In genomic region chr3:97835761-97836160, GRCh38 we compare ENCODE assay signal across 27 cellular contexts. TPM values are rescaled to one million over a fixed set of nuclear protein-coding genes. Genes with fewer than 3 reads are reported as not detected.
DNase-seq lines count a peak whose midpoint lies in the region; ATAC-seq and TF ChIP-seq lines count a peak whose summit lies in the region.
"Had no signal": no experiment of that assay in that cellular context is flagged by ENCODE, and none has a peak within 500 bp of the region (broad histone marks: within the 10 kb centered on the region; RNA-seq: fewer than 3 reads in every experiment).

No MANE protein-coding gene starts in this region.

- in situ Hi-C loops in astrocyte of the spinal cord (cut with HindIII; ENCODE audit: low sequenced_read_pairs) = no loop called here

- H3K27me3 ChIP-seq in muscle layer of colon (ENCODE audit: control insufficient read depth in 1 of 2, insufficient read depth in 2 of 2, low read length in 2 of 2) = no peaks in the 10 kb centered on the region
- H3K27me3 ChIP-seq: right lobe of liver, thyroid gland had no signal

- no peak overlapping the region for H3K4me3 Mint-ChIP-seq in activated T-cell treated with anti-CD3 and anti-CD28 coated beads, Interleukin-2, amount 50 U/mL, for 4 hours
- H3K4me3 Mint-ChIP-seq in activated CD8-positive, alpha-beta memory T cell treated with anti-CD3 and anti-CD28 coated beads, Interleukin-2, amount 10 ng/mL, durations not matched to agents 7 days and 5 days = no peak overlapping the region
- H3K4me3 Mint-ChIP-seq: activated naive CD4-positive, alpha-beta T cell treated with anti-CD3 and anti-CD28 coated beads, Interleukin-2, amount 10 ng/mL, durations not matched to agents 7 days and 5 days; activated T-cell treated with anti-CD3 and anti-CD28 coated beads, Interleukin-2, amount 50 U/mL, for 72 hours; immature natural killer cell; nephron progenitor cell; T-helper 17 cell had no signal

- no peak for TF ChIP-seq CTCF in astrocyte of the spinal cord (IDR thresholded peaks at IDR 0.05; ENCODE audit: low read depth, low read length)

- no peak overlapping the region for H3K9ac ChIP-seq in muscle layer of colon (ENCODE audit: low read length)
- H3K9ac ChIP-seq: KMS-11 had no signal

- peak overlapping the region; percentile 43 for H3K27ac ChIP-seq in muscle layer of colon (ENCODE audit: low read depth, low read length)
- H3K27ac ChIP-seq: KMS-11, lower lobe of right lung, right lobe of liver, SK-N-MC, thyroid gland had no signal

- H3K9me3 Mint-ChIP-seq in activated T-cell treated with anti-CD3 and anti-CD28 coated beads, Interleukin-2, amount 50 U/mL, for 4 hours = no peaks in the 10 kb centered on the region
- H3K9me3 Mint-ChIP-seq in activated CD8-positive, alpha-beta memory T cell treated with anti-CD3 and anti-CD28 coated beads, Interleukin-2, amount 10 ng/mL, durations not matched to agents 7 days and 5 days (ENCODE audit: low read depth) = no peaks in the 10 kb centered on the region

- DNase-seq in Daoy (ENCODE audit: low read depth) = peak; percentile 43
- DNase-seq in LHCN-M2 (ENCODE audit: low read depth) = peak; percentile 35
- DNase-seq in astrocyte of the spinal cord (ENCODE audit: low read depth, low spot score) = peak; percentile 69
- DNase-seq in activated T-cell treated with anti-CD3 and anti-CD28 coated beads, Interleukin-2, amount 50 U/mL, for 4 hours = no peak
- no peak for DNase-seq in activated CD8-positive, alpha-beta memory T cell treated with anti-CD3 and anti-CD28 coated beads, Interleukin-2, amount 10 ng/mL, durations not matched to agents 7 days and 5 days
- DNase-seq in superior temporal gyrus (ENCODE audit: extremely low spot score) = no peak
- DNase-seq: activated CD4-positive, alpha-beta T cell treated with anti-CD3 and anti-CD28 coated beads for 4 hours; activated naive CD4-positive, alpha-beta T cell treated with anti-CD3 and anti-CD28 coated beads, Interleukin-2, amount 10 ng/mL, durations not matched to agents 7 days and 5 days; activated T-cell treated with anti-CD3 and anti-CD28 coated beads, Interleukin-2, amount 50 U/mL, for 72 hours; anterior cingulate cortex; cerebellar nuclear complex; effector CD4-positive, alpha-beta T cell; hippocampal formation; immature natural killer cell; lower lobe of right lung; mucosa of descending colon; nephron progenitor cell; posterior cingulate gyrus; right lobe of liver; RPMI8226; stimulated activated naive CD8-positive, alpha-beta T cell treated with anti-CD3 and anti-CD28 coated beads, Interleukin-15, Interleukin-2, amounts not matched to agents 100 U/mL and 50 U/mL, for 24 hours; T-helper 17 cell; thyroid gland had no signal

- no peaks in the 10 kb centered on the region for H3K4me1 Mint-ChIP-seq in activated T-cell treated with anti-CD3 and anti-CD28 coated beads, Interleukin-2, amount 50 U/mL, for 4 hours (ENCODE audit: low read depth)
- peaks cover 2% of the 10 kb centered on the region for H3K4me1 Mint-ChIP-seq in activated CD8-positive, alpha-beta memory T cell treated with anti-CD3 and anti-CD28 coated beads, Interleukin-2, amount 10 ng/mL, durations not matched to agents 7 days and 5 days
- H3K4me1 Mint-ChIP-seq: activated naive CD4-positive, alpha-beta T cell treated with anti-CD3 and anti-CD28 coated beads, Interleukin-2, amount 10 ng/mL, durations not matched to agents 7 days and 5 days; immature natural killer cell had no signal

- CTCF ChIA-PET in activated CD8-positive, alpha-beta memory T cell treated with anti-CD3 and anti-CD28 coated beads, Interleukin-2, amount 10 ng/mL, durations not matched to agents 7 days and 5 days (lab: Charles Lee) = no interaction called here

- peaks cover 59% of the 10 kb centered on the region for H3K4me1 ChIP-seq in muscle layer of colon (ENCODE audit: insufficient read depth, low read length)

- H3K9me3 ChIP-seq in muscle layer of colon (ENCODE audit: low read length) = no peaks in the 10 kb centered on the region
- H3K9me3 ChIP-seq: lower lobe of right lung, mucosa of descending colon, right lobe of liver, thyroid gland had no signal

- H3K27me3 Mint-ChIP-seq in activated T-cell treated with anti-CD3 and anti-CD28 coated beads, Interleukin-2, amount 50 U/mL, for 4 hours (ENCODE audit: low read depth) = no peaks in the 10 kb centered on the region
- H3K27me3 Mint-ChIP-seq in activated CD8-positive, alpha-beta memory T cell treated with anti-CD3 and anti-CD28 coated beads, Interleukin-2, amount 10 ng/mL, durations not matched to agents 7 days and 5 days = no peaks in the 10 kb centered on the region
- H3K27me3 Mint-ChIP-seq: activated naive CD4-positive, alpha-beta T cell treated with anti-CD3 and anti-CD28 coated beads, Interleukin-2, amount 10 ng/mL, durations not matched to agents 7 days and 5 days; T-helper 17 cell had no signal

- no peak for ATAC-seq in HG02642 (IDR thresholded peaks at IDR 0.05; ENCODE audit: poor library complexity, unreplicated experiment)
- no peak for ATAC-seq in activated T-cell treated with anti-CD3 and anti-CD28 coated beads, Interleukin-2, amount 50 U/mL, for 4 hours
- ATAC-seq in activated CD8-positive, alpha-beta memory T cell treated with anti-CD3 and anti-CD28 coated beads, Interleukin-2, amount 10 ng/mL, durations not matched to agents 7 days and 5 days = no peak
- ATAC-seq: lower lobe of right lung; mucosa of descending colon; right lobe of liver; stimulated activated naive CD8-positive, alpha-beta T cell treated with anti-CD3 and anti-CD28 coated beads, Interleukin-15, Interleukin-2, amounts not matched to agents 100 U/mL and 50 U/mL, for 24 hours; T-helper 17 cell had no signal

- no peaks in the 10 kb centered on the region for H3K36me3 ChIP-seq in muscle layer of colon (ENCODE audit: insufficient read depth, low read length)
- H3K36me3 ChIP-seq: lower lobe of right lung, right lobe of liver, thyroid gland had no signal

- H3K27ac Mint-ChIP-seq in activated CD8-positive, alpha-beta memory T cell treated with anti-CD3 and anti-CD28 coated beads, Interleukin-2, amount 10 ng/mL, durations not matched to agents 7 days and 5 days = no peak overlapping the region
- H3K27ac Mint-ChIP-seq: activated naive CD4-positive, alpha-beta T cell treated with anti-CD3 and anti-CD28 coated beads, Interleukin-2, amount 10 ng/mL, durations not matched to agents 7 days and 5 days; activated T-cell treated with anti-CD3 and anti-CD28 coated beads, Interleukin-2, amount 50 U/mL, for 72 hours; immature natural killer cell; T-helper 17 cell had no signal

- H3K4me3 ChIP-seq in astrocyte of the spinal cord (ENCODE audit: low read depth, low read length) (no peak overlapping the region), muscle layer of colon (ENCODE audit: low read depth in 1 of 2, low read length in 2 of 2) (no peak overlapping the region)
- H3K4me3 ChIP-seq: lower lobe of right lung, mucosa of descending colon, right lobe of liver, SK-N-MC, thyroid gland had no signal

- H3K36me3 Mint-ChIP-seq in activated T-cell treated with anti-CD3 and anti-CD28 coated beads, Interleukin-2, amount 50 U/mL, for 4 hours (ENCODE audit: insufficient read depth) = no peaks in the 10 kb centered on the region
- peaks cover 10% of the 10 kb centered on the region for H3K36me3 Mint-ChIP-seq in activated CD8-positive, alpha-beta memory T cell treated with anti-CD3 and anti-CD28 coated beads, Interleukin-2, amount 10 ng/mL, durations not matched to agents 7 days and 5 days
- H3K36me3 Mint-ChIP-seq: activated naive CD4-positive, alpha-beta T cell treated with anti-CD3 and anti-CD28 coated beads, Interleukin-2, amount 10 ng/mL, durations not matched to agents 7 days and 5 days; immature natural killer cell had no signal

RNA-seq across cellular contexts. Expression of gene CRYBG3, which starts 13.9 kb away (rescaled TPM):
- total RNA-seq in Daoy (2014; rRNA removed; shearing (Covaris generic)) = 10.8 and 18.0 TPM in 2 replicates
- total RNA-seq in LHCN-M2 (2014; rRNA removed) = 16.8 and 18.8 TPM in 2 replicates
- polyA plus RNA-seq in LHCN-M2 (2012) = 2.4 TPM
- 1 to 10 TPM; 1.4 to 2.9 (median 2.3) TPM for total RNA-seq in activated T-cell treated with anti-CD3 and anti-CD28 coated beads, Interleukin-2, amount 50 U/mL, for 4 hours
- total RNA-seq in activated CD8-positive, alpha-beta memory T cell treated with anti-CD3 and anti-CD28 coated beads, Interleukin-2, amount 10 ng/mL, durations not matched to agents 7 days and 5 days = 1 to 10 TPM; 5.9 to 6.1 TPM

Comparison
In these comparisons a context has a peak if more than half of its experiments do, and no peak if none do; other contexts are left out.
1. DNase-seq: peak in Daoy (single experiment), LHCN-M2 (single experiment) and astrocyte of the spinal cord (single experiment); none in activated T-cell treated with anti-CD3 and anti-CD28 coated beads, Interleukin-2, amount 50 U/mL, for 4 hours (single experiment), activated CD8-positive, alpha-beta memory T cell treated with anti-CD3 and anti-CD28 coated beads, Interleukin-2, amount 10 ng/mL, durations not matched to agents 7 days and 5 days (single experiment) and superior temporal gyrus (single experiment).